9 cellular contexts compared by ENCODE assay signal in the genomic region with DNA sequence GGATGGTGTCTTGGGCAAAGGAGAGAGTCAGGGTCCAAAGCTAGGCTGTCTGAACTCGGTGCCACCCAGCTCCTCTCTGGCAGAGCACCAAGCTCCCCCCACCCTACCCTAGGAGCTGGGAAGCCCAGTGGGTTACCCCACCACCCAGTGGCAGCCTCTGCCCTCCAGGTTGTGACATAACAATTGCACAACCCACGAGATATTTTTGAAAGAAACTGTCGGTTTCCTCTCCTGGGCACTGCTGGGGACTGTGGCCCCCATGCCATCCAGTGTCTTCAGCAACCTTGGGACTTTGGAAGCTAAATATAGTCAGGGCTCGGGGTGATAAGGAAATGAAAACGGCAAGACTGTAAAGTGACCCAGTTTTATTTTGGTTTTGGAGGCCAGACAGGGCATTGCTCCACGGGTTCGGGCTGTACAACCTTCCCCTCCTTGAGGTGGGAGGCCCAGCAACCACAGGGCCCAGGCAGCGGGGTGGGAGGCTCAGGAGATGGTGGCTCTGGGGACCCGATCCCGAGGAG. TPM values are rescaled to one million over a fixed set of nuclear protein-coding genes. Genes with fewer than 3 reads are reported as not detected.
A peak's percentile ranks its signal among the peaks of the same experiment; 100 is the strongest.
DNase-seq lines count a peak whose midpoint lies in the region; ATAC-seq and TF ChIP-seq lines count a peak whose summit lies in the region.
"Had no signal": no experiment of that assay in that cellular context is flagged by ENCODE, and none has a peak within 500 bp of the region (broad histone marks: within the 10 kb centered on the region; RNA-seq: fewer than 3 reads in every experiment).

No MANE protein-coding gene starts in this region.

- no peak for ATAC-seq in T-helper 17 cell
- ATAC-seq in gastroesophageal sphincter, result no peak
- no peak for ATAC-seq in GM19455 (IDR thresholded peaks at IDR 0.05; ENCODE audit: unreplicated experiment)

- no peaks in the 10 kb centered on the region for H3K9me3 Mint-ChIP-seq in Calu3 (ENCODE audit: low read depth, unreplicated experiment)

- H3K27ac Mint-ChIP-seq in Calu3 (ENCODE audit: unreplicated experiment) (peak overlapping the region; percentile 95), T-helper 17 cell (peak overlapping the region; percentile 37)

- TF ChIP-seq CTCF in Calu3 (IDR thresholded peaks at IDR 0.05; ENCODE audit: unreplicated experiment) (no peak), gastroesophageal sphincter (IDR thresholded peaks at IDR 0.05) (no peak), parathyroid adenoma (IDR thresholded peaks at IDR 0.05) (no peak)

- DNase-seq in Calu3 (no peak), T-helper 17 cell (no peak), NCI-H1092 (lab: John Stamatoyannopoulos, UW) (no peak), NCI-H82 treated with DMSO at 0.1 percent for 48 hours (lab: John Stamatoyannopoulos, UW; ENCODE audit: unreplicated experiment) (no peak), DMS53 treated with DMSO at 0.1 percent for 48 hours (lab: John Stamatoyannopoulos, UW; ENCODE audit: unreplicated experiment) (no peak)
- DNase-seq: NCI-H2029 treated with DMSO at 0.1 percent for 48 hours had no signal

- H3K9me3 ChIP-seq in T-helper 17 cell (ENCODE audit: control insufficient read depth, low read length, poor library complexity, severe bottlenecking) (no peaks in the 10 kb centered on the region), gastroesophageal sphincter (no peaks in the 10 kb centered on the region), parathyroid adenoma (ENCODE audit: control insufficient read depth, low read length) (no peaks in the 10 kb centered on the region)

- H3K4me3 Mint-ChIP-seq in Calu3 (ENCODE audit: low read depth, unreplicated experiment) (peak overlapping the region; percentile 91), T-helper 17 cell (peak overlapping the region; percentile 92)

- H3K9ac ChIP-seq in parathyroid adenoma, result no peak overlapping the region

- WGBS in gastroesophageal sphincter (ENCODE audit: low coverage in 1 of 2), 2 donors, result 12 to 66% methylated on average over 2 to 3 of the region's 10 CpGs

- no peak for TF ChIP-seq POLR2A in gastroesophageal sphincter (IDR thresholded peaks at IDR 0.05)

- H3K36me3 ChIP-seq in gastroesophageal sphincter (no peaks in the 10 kb centered on the region), parathyroid adenoma (ENCODE audit: control insufficient read depth, insufficient read depth, low read length) (no peaks in the 10 kb centered on the region)

- H3K4me2 ChIP-seq in parathyroid adenoma (ENCODE audit: low read length), result peak overlapping the region; percentile 56

- H3K36me3 Mint-ChIP-seq in Calu3 (ENCODE audit: insufficient read depth, unreplicated experiment), result peaks cover 27% of the 10 kb centered on the region
- no peaks in the 10 kb centered on the region for H3K36me3 Mint-ChIP-seq in T-helper 17 cell (ENCODE audit: low read depth)

- peak overlapping the region; percentile 41 for H2AFZ ChIP-seq in parathyroid adenoma

- H3K27ac ChIP-seq in gastroesophageal sphincter, result peak overlapping the region in 3 of 4 donors; percentile 84 to 95 (median 90)
- no peak overlapping the region for H3K27ac ChIP-seq in parathyroid adenoma

- CTCF ChIA-PET in Calu3 (lab: Charles Lee), result interaction anchor here (2.5 to 3.5 kb wide), 2 partner anchors 89 to 95 kb away, joined by 20 to 82 read pairs; no protein-coding TSS in a partner anchor

- H3K4me3 ChIP-seq in gastroesophageal sphincter, result peak overlapping the region; percentile 33 to 93
- peak overlapping the region; percentile 62 for H3K4me3 ChIP-seq in parathyroid adenoma (ENCODE audit: low read depth, low read length)

- peaks cover 0 to 33% (median 5%) of the 10 kb centered on the region in 3 donors for H3K4me1 ChIP-seq in gastroesophageal sphincter
- H3K4me1 ChIP-seq in parathyroid adenoma, result no peaks in the 10 kb centered on the region

- no TSS peak for BruUV-seq in Calu3 (replicated peaks; lab: Mats Ljungman, UMichigan)

- H3K79me2 ChIP-seq in parathyroid adenoma, result no peaks in the 10 kb centered on the region

- no peaks in the 10 kb centered on the region for H3K27me3 ChIP-seq in gastroesophageal sphincter
- no peaks in the 10 kb centered on the region for H3K27me3 ChIP-seq in parathyroid adenoma (ENCODE audit: control insufficient read depth, insufficient read depth, low read length)

- intact Hi-C loops in Calu3 (cut with micrococcal nuclease; ENCODE audit: unreplicated experiment), result no loop called here

- H3K27me3 Mint-ChIP-seq in Calu3 (ENCODE audit: unreplicated experiment) (peaks cover 18% of the 10 kb centered on the region), T-helper 17 cell (no peaks in the 10 kb centered on the region)

- H3K4me1 Mint-ChIP-seq in Calu3 (ENCODE audit: low read depth, unreplicated experiment), result peaks cover 32% of the 10 kb centered on the region
- peaks cover 9% of the 10 kb centered on the region for H3K4me1 Mint-ChIP-seq in T-helper 17 cell

- TF ChIP-seq EP300 in gastroesophageal sphincter (IDR thresholded peaks at IDR 0.05), result no peak

RNA-seq across cellular contexts. Expression of a gene that starts 1.4 kb away (rescaled TPM):
- 81.2 and 85.2 TPM in 2 replicates for total RNA-seq in Calu3 (2022)
- total RNA-seq in T-helper 17 cell, result 10 to 100 TPM; 17.2 to 23.6 TPM
- total RNA-seq in gastroesophageal sphincter, result 10 to 100 TPM in 3 of 4 donors, 1 to 10 TPM in 1; 9.2 to 15.6 (median 14.1) TPM
